ENCODE assay signal across 8 cellular contexts in genomic region chr16:15856901-15857778, GRCh38. TPM values are rescaled to one million over a fixed set of nuclear protein-coding genes. Genes with fewer than 3 reads are reported as not detected.
DNase-seq lines count a peak whose midpoint lies in the region; ATAC-seq and TF ChIP-seq lines count a peak whose summit lies in the region.

Gene MYH11, minus strand, starts transcription at chr16:15857028. Its CDS starts 18,776 bp downstream, at chr16:15838252.

- H4K20me1 ChIP-seq in SU-DHL-6 (ENCODE audit: low read depth, low read length) = no peaks in the 10 kb centered on the region

- H3K9me3 ChIP-seq in SU-DHL-6 (ENCODE audit: insufficient read depth, low read length) = no peaks in the 10 kb centered on the region

- H3K27ac ChIP-seq in SU-DHL-6 (ENCODE audit: low read depth, low read length) (peak within 1 kb of the TSS; percentile 94), foreskin keratinocyte (no peak within 1 kb of the TSS)

- H3F3A ChIP-seq in SU-DHL-6 (ENCODE audit: insufficient read depth) = peaks cover 28% of the 10 kb centered on the region

- H3K9ac ChIP-seq in SU-DHL-6 (ENCODE audit: low read length) = peak within 1 kb of the TSS; percentile 49

- TF ChIP-seq CTCF in SU-DHL-6 (IDR thresholded peaks at IDR 0.05; ENCODE audit: insufficient read depth, low read length, poor library complexity, severe bottlenecking) = no peak
- TF ChIP-seq CTCF in foreskin keratinocyte (conservative IDR thresholded peaks at IDR 0.05) = no peak

- no peaks in the 10 kb centered on the region; the same call in 1 of the 2 replicates for H3K36me3 ChIP-seq in SU-DHL-6 (ENCODE audit: low read length)

- peak within 1 kb of the TSS; percentile 59 for H3K4me3 ChIP-seq in SU-DHL-6 (ENCODE audit: insufficient read depth, low read length, poor library complexity, severe bottlenecking)

- no peaks in the 10 kb centered on the region for H3K27me3 ChIP-seq in SU-DHL-6 (ENCODE audit: low read length)
- H3K27me3 ChIP-seq in foreskin keratinocyte = peaks cover 68% of the 10 kb centered on the region

- peak; percentile 55 for DNase-seq in D341Med (ENCODE audit: low spot score)
- peak; percentile 10 to 26 for DNase-seq in foreskin keratinocyte
- peak; percentile 83 for DNase-seq in posterior vena cava (ENCODE audit: low spot score)
- DNase-seq in hepatic stellate cell (ENCODE audit: low spot score) = no peak
- no peak for DNase-seq in OCI-M2 (lab: John Stamatoyannopoulos, UW; ENCODE audit: unreplicated experiment)

- H3K4me2 ChIP-seq in SU-DHL-6 (ENCODE audit: low read depth, low read length, poor library complexity, severe bottlenecking) = peak within 1 kb of the TSS; percentile 97

- peak within 1 kb of the TSS; percentile 52 for H2AFZ ChIP-seq in SU-DHL-6 (ENCODE audit: low read depth, low read length, severe bottlenecking)

- intact Hi-C loops in posterior vena cava (cut with DNase I) = no loop called here

- no peaks in the 10 kb centered on the region for H3K9me2 ChIP-seq in SU-DHL-6 (replicated peaks; ENCODE audit: insufficient read depth, low read length)

- no peaks in the 10 kb centered on the region for H3K4me1 ChIP-seq in foreskin keratinocyte

- ATAC-seq in foreskin keratinocyte (no peak), GM18870 (IDR thresholded peaks at IDR 0.05; ENCODE audit: unreplicated experiment) (no peak), GM19452 (IDR thresholded peaks at IDR 0.05; ENCODE audit: unreplicated experiment) (no peak)

- H3K79me2 ChIP-seq in SU-DHL-6 (ENCODE audit: insufficient read depth, low read length) = no peaks in the 10 kb centered on the region

RNA-seq across cellular contexts. Expression of gene MYH11, which starts in this region (rescaled TPM):
- total RNA-seq in foreskin keratinocyte (not detected in 2 replicates), posterior vena cava (1,000 to 10,000 TPM; 1,932 to 2,544 TPM)
- polyA plus RNA-seq in foreskin keratinocyte = not detected in 2 replicates

Comparison
In these comparisons a context has a peak if more than half of its experiments do, and no peak if none do; other contexts are left out.
1. RNA of gene MYH11 (total RNA-seq): 1,932 to 2,544 TPM in posterior vena cava; not detected in foreskin keratinocyte; every median in the first group is over 1,000 times any median in the second.
2. Peak in DNase-seq in foreskin keratinocyte; RNA of the gene not detected or under 1 TPM.
3. DNase-seq: peak in D341Med (single experiment) and posterior vena cava (single experiment); none in hepatic stellate cell (single experiment) and OCI-M2 (single experiment).